Comparison of ENCODE assay signal across 21 cellular contexts in the genomic region with DNA sequence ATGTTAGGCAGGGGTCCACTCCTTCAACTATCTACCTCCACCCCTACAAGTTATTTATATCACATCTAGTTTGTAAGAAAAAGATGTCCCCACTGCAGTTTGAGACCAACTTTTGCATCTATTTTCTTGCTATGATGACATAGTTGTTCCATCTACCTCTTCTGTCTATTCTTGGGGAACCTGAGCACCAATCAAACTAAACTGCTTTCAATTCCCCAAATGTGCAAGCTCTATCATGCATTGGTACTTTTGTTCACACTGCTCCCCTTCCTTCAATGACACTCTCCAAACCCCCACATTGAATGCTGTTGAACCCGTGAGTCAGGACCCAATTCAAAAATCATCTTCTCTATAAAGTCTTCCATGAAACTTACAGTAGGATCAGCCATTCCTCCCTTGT. TPM values are rescaled to one million over a fixed set of nuclear protein-coding genes. Genes with fewer than 3 reads are reported as not detected.
DNase-seq lines count a peak whose midpoint lies in the region; ATAC-seq, FAIRE-seq and TF ChIP-seq lines count a peak whose summit lies in the region.
"Had no signal": no experiment of that assay in that cellular context is flagged by ENCODE, and none has a peak within 500 bp of the region (broad histone marks: within the 10 kb centered on the region; RNA-seq: fewer than 3 reads in every experiment).

No MANE protein-coding gene starts in this region.

- peak overlapping the region; percentile 2 for H3K27ac Mint-ChIP-seq in activated naive CD4-positive, alpha-beta T cell treated with anti-CD3 and anti-CD28 coated beads, Interleukin-2, amount 50 U/mL, for 24 hours
- peak overlapping the region in 1 of 6 donors; percentile 15 for H3K27ac Mint-ChIP-seq in naive B cell
- H3K27ac Mint-ChIP-seq: CD4-positive, alpha-beta T cell had no signal

- 97 to 98% methylated on average over 1 of the region's 1 CpG for WGBS in tibial nerve, 2 donors

- H3K4me1 ChIP-seq in tibial nerve: no peaks in the 10 kb centered on the region
- H3K4me1 ChIP-seq: A549, Caco-2, HAP-1 had no signal

- H3K27me3 Mint-ChIP-seq in activated naive CD4-positive, alpha-beta T cell treated with anti-CD3 and anti-CD28 coated beads, Interleukin-2, amount 50 U/mL, for 24 hours: peaks cover 18% of the 10 kb centered on the region
- peaks cover 30 to 38% (median 34%) of the 10 kb centered on the region in 3 donors for H3K27me3 Mint-ChIP-seq in naive B cell

- H3K4me3 Mint-ChIP-seq in activated naive CD4-positive, alpha-beta T cell treated with anti-CD3 and anti-CD28 coated beads, Interleukin-2, amount 50 U/mL, for 24 hours: no peak overlapping the region
- no peak overlapping the region for H3K4me3 Mint-ChIP-seq in naive B cell
- H3K4me3 Mint-ChIP-seq: CD4-positive, alpha-beta T cell; IgD-negative memory B cell had no signal

- TF ChIP-seq CTCF in GM20000 (IDR thresholded peaks at IDR 0.05; ENCODE audit: extremely low read depth, missing control alignments) (no peak), tibial nerve (IDR thresholded peaks at IDR 0.05) (no peak)

- H3K36me3 Mint-ChIP-seq in activated naive CD4-positive, alpha-beta T cell treated with anti-CD3 and anti-CD28 coated beads, Interleukin-2, amount 50 U/mL, for 24 hours: no peaks in the 10 kb centered on the region
- no peaks in the 10 kb centered on the region for H3K36me3 Mint-ChIP-seq in naive B cell
- H3K36me3 Mint-ChIP-seq: IgD-negative memory B cell had no signal

- no peak for TF ChIP-seq EP300 in tibial nerve (IDR thresholded peaks at IDR 0.05)

- no peaks in the 10 kb centered on the region for H3K27me3 ChIP-seq in tibial nerve

- ATAC-seq in naive B cell (ENCODE audit: low read depth in 2 of 2): peak; percentile 45 to 63
- no peak for ATAC-seq in GM18861 (IDR thresholded peaks at IDR 0.05; ENCODE audit: unreplicated experiment)
- ATAC-seq: A549, HepG2 had no signal

- peaks cover 14% of the 10 kb centered on the region for H3K4me1 Mint-ChIP-seq in activated naive CD4-positive, alpha-beta T cell treated with anti-CD3 and anti-CD28 coated beads, Interleukin-2, amount 50 U/mL, for 24 hours
- H3K4me1 Mint-ChIP-seq in naive B cell: peaks cover 18 to 38% (median 28%) of the 10 kb centered on the region in 3 donors

- H3K36me3 ChIP-seq in tibial nerve: no peaks in the 10 kb centered on the region
- H3K36me3 ChIP-seq: HAP-1 had no signal

- no peaks in the 10 kb centered on the region for H3K9me3 Mint-ChIP-seq in activated naive CD4-positive, alpha-beta T cell treated with anti-CD3 and anti-CD28 coated beads, Interleukin-2, amount 50 U/mL, for 24 hours
- H3K9me3 Mint-ChIP-seq in naive B cell: peaks cover 0 to 2% (median 0%) of the 10 kb centered on the region in 7 donors
- H3K9me3 Mint-ChIP-seq: CD4-positive, alpha-beta T cell; IgD-negative memory B cell had no signal

- DNase-seq in activated naive CD4-positive, alpha-beta T cell (lab: John Stamatoyannopoulos, UW): no peak
- DNase-seq in GM20000 (ENCODE audit: low spot score) (peak; percentile 16), naive B cell (no peak), RCC 7860 (ENCODE audit: low spot score) (no peak), tibial nerve (ENCODE audit: low spot score in 2 of 2) (no peak)
- DNase-seq: AML-193; Caco-2; CD4-positive, alpha-beta T cell; GM23248; Karpas-422; KBM-7 had no signal

- no peak for TF ChIP-seq POLR2A in tibial nerve (IDR thresholded peaks at IDR 0.05)

- H3K9me3 ChIP-seq in tibial nerve: no peaks in the 10 kb centered on the region
- H3K9me3 ChIP-seq: A549, Caco-2, HAP-1 had no signal

- no peak for FAIRE-seq in RCC 7860 (lab: Jason Lieb, UNC)
- FAIRE-seq: A549, D721Med, G401.6, HepG2 had no signal

- H3K4me3 ChIP-seq in tibial nerve: no peak overlapping the region
- H3K4me3 ChIP-seq: A549, GM23248, HAP-1 had no signal

- H3K27ac ChIP-seq in tibial nerve: no peak overlapping the region
- H3K27ac ChIP-seq: 22Rv1, A549, C4-2B, GM23248 had no signal

RNA-seq across cellular contexts. Expression of a gene that starts 16.0 kb away (rescaled TPM):
- 1 to 10 TPM in 1 of 6 donors, under 1 TPM in 2, not detected in 3; 0.11 to 1.5 (median 0.13) TPM for polyA plus RNA-seq in naive B cell (ENCODE audit: low read depth in 6 of 6)
- 1 to 10 TPM; 2.5 to 4.4 (median 3.4) TPM for total RNA-seq in tibial nerve
